ENCODE assay signal across 8 cellular contexts in the genomic region with DNA sequence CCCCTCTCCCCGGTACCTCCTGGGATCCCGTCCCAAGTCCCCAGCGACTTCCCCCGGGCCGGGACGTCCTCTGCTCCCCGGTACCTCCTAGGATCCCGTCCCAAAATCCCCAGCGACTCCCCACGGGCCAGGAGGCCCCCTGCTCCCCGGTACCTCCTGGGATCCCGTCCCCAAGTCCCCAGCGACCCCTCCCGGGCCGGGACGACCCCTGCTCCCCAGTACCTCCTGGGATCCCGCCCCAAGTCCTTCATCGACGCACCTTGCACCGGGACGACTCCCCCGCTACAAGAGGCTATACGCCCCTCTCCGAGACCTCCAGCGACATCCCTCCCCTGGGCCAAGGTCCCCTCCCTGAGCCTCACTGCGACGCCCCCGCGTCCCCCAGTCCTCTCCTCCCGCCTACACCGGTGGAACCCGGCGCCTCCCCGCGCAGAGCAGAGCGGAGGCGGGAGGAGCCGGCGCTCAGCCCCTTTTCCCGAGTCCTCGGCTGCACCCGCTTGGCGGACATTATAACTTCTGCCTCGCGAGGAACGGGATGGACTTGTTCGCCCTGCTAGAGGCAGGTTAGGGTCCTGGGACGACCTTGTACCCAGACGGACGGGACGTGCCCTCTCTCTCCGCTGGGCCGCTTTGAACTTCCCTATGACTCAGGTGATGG. TPM values are rescaled to one million over a fixed set of nuclear protein-coding genes. Genes with fewer than 3 reads are reported as not detected.
A peak's percentile ranks its signal among the peaks of the same experiment; 100 is the strongest.
DNase-seq lines count a peak whose midpoint lies in the region; ATAC-seq and TF ChIP-seq lines count a peak whose summit lies in the region.

No MANE protein-coding gene starts in this region.

- CTCF ChIA-PET in naive thymus-derived CD4-positive, alpha-beta T cell (lab: Charles Lee), result no interaction called here
- CTCF ChIA-PET in OCI-LY7 (lab: Charles Lee; ENCODE audit: unreplicated experiment), result no interaction called here

- no peaks in the 10 kb centered on the region for H3K36me3 ChIP-seq in H7 (replicated peaks; ENCODE audit: control insufficient read depth, insufficient read depth, low read length)
- H3K36me3 ChIP-seq in esophagus (ENCODE audit: control insufficient read depth in 2 of 2, insufficient read depth in 2 of 2, low read length in 1 of 2), result no peaks in the 10 kb centered on the region
- H3K36me3 ChIP-seq in naive thymus-derived CD4-positive, alpha-beta T cell (ENCODE audit: control insufficient read depth in 2 of 3, insufficient read depth in 3 of 3, low read length in 3 of 3), result no peaks in the 10 kb centered on the region
- no peaks in the 10 kb centered on the region for H3K36me3 ChIP-seq in OCI-LY7 (ENCODE audit: insufficient read depth, low read length)

- no peak overlapping the region for H3K4me2 ChIP-seq in OCI-LY7 (ENCODE audit: low read length)

- peaks cover 40 to 81% (median 57%) of the 10 kb centered on the region in 5 donors for H3K27me3 Mint-ChIP-seq in naive thymus-derived CD4-positive, alpha-beta T cell

- WGBS in esophagus, 2 donors, result 3 to 4% methylated on average over 52 to 53 of the region's 53 CpGs

- H3K9me3 ChIP-seq in esophagus (ENCODE audit: control insufficient read depth in 2 of 2, insufficient read depth in 1 of 2, low read depth in 1 of 2, low read length in 1 of 2) (no peaks in the 10 kb centered on the region), OCI-LY7 (ENCODE audit: low read length) (no peaks in the 10 kb centered on the region)
- no peaks in the 10 kb centered on the region for H3K9me3 ChIP-seq in naive thymus-derived CD4-positive, alpha-beta T cell (ENCODE audit: control insufficient read depth in 2 of 3, low read length in 3 of 3)

- ATAC-seq in naive thymus-derived CD4-positive, alpha-beta T cell, result no peak
- no peak for ATAC-seq in GM21825 (IDR thresholded peaks at IDR 0.05; ENCODE audit: unreplicated experiment)

- H3K9me2 ChIP-seq in OCI-LY7 (ENCODE audit: insufficient read depth, low read length), result no peaks in the 10 kb centered on the region

- H3K27ac ChIP-seq in esophagus (ENCODE audit: low read depth in 2 of 2, low read length in 1 of 2) (peak overlapping the region; percentile 88 to 95), OCI-LY7 (ENCODE audit: low read depth, low read length, poor library complexity, severe bottlenecking) (no peak overlapping the region)
- no peak overlapping the region for H3K27ac ChIP-seq in naive thymus-derived CD4-positive, alpha-beta T cell (ENCODE audit: low read depth, low read length)

- DNase-seq in H7, result peak; percentile 77
- DNase-seq in activated CD4-positive, alpha-beta T cell treated with anti-CD3 and anti-CD28 coated beads for 48 hours, result peak; percentile 7
- peak in 4 of 9 donors; percentile 1 to 38 (median 12) for DNase-seq in naive thymus-derived CD4-positive, alpha-beta T cell
- no peak for DNase-seq in KG1 (lab: John Stamatoyannopoulos, UW)
- no peak for DNase-seq in OCI-LY7 (ENCODE audit: low spot score)
- DNase-seq in NCI-H524 (lab: John Stamatoyannopoulos, UW), result no peak

- peaks cover 40% of the 10 kb centered on the region for H3K27me3 ChIP-seq in H7 (ENCODE audit: control insufficient read depth, insufficient read depth, low read length)
- H3K27me3 ChIP-seq in esophagus (ENCODE audit: control insufficient read depth in 1 of 2, insufficient read depth in 2 of 2, low read length in 2 of 2), result no peaks in the 10 kb centered on the region
- peaks cover 17 to 26% of the 10 kb centered on the region in 2 donors for H3K27me3 ChIP-seq in naive thymus-derived CD4-positive, alpha-beta T cell (ENCODE audit: control insufficient read depth in 2 of 2, insufficient read depth in 2 of 2, low read length in 2 of 2)

- no peak for TF ChIP-seq CTCF in OCI-LY7 (conservative IDR thresholded peaks at IDR 0.05; ENCODE audit: low read length)

- peaks cover 15 to 26% (median 23%) of the 10 kb centered on the region in 7 donors for H3K4me1 Mint-ChIP-seq in naive thymus-derived CD4-positive, alpha-beta T cell

- POLR2A ChIA-PET in naive thymus-derived CD4-positive, alpha-beta T cell (lab: Charles Lee), result no interaction called here
- POLR2A ChIA-PET in OCI-LY7 (lab: Charles Lee), result no interaction called here

- no peaks in the 10 kb centered on the region for H3K9me3 Mint-ChIP-seq in naive thymus-derived CD4-positive, alpha-beta T cell

- H3K79me2 ChIP-seq in OCI-LY7 (ENCODE audit: insufficient read depth, low read depth, low read length), result no peaks in the 10 kb centered on the region

- peaks cover 2 to 9% of the 10 kb centered on the region in 2 donors for H3K4me1 ChIP-seq in esophagus (ENCODE audit: control insufficient read depth in 2 of 2, insufficient read depth in 2 of 2, low read length in 1 of 2)
- H3K4me1 ChIP-seq in naive thymus-derived CD4-positive, alpha-beta T cell (ENCODE audit: control insufficient read depth in 2 of 2, insufficient read depth in 2 of 2, low read length in 2 of 2), result peaks cover 19 to 21% of the 10 kb centered on the region in 2 donors
- no peaks in the 10 kb centered on the region for H3K4me1 ChIP-seq in OCI-LY7 (ENCODE audit: insufficient read depth, low read length, poor library complexity, severe bottlenecking)

- peak overlapping the region; percentile 60 for H3K4me3 ChIP-seq in H7 (ENCODE audit: insufficient read depth, low read depth, low read length)
- peak overlapping the region; percentile 76 to 80 for H3K4me3 ChIP-seq in esophagus (ENCODE audit: low read depth in 1 of 2, low read length in 2 of 2)
- peak overlapping the region; percentile 36 for H3K4me3 ChIP-seq in naive thymus-derived CD4-positive, alpha-beta T cell (ENCODE audit: low read length)
- no peak overlapping the region for H3K4me3 ChIP-seq in OCI-LY7 (ENCODE audit: low read depth, low read length, poor library complexity, severe bottlenecking)

- H4K20me1 ChIP-seq in OCI-LY7 (ENCODE audit: insufficient read depth, low read length), result no peaks in the 10 kb centered on the region

- no TSS peak for BruUV-seq in OCI-LY7 (replicated peaks; lab: Mats Ljungman, UMichigan)

- no peak overlapping the region for H3K27ac Mint-ChIP-seq in naive thymus-derived CD4-positive, alpha-beta T cell

- H3K36me3 Mint-ChIP-seq in naive thymus-derived CD4-positive, alpha-beta T cell, result peaks cover 0 to 2% (median 0%) of the 10 kb centered on the region in 5 donors

- H3K4me3 Mint-ChIP-seq in naive thymus-derived CD4-positive, alpha-beta T cell, result peak overlapping the region; percentile 20 to 85 (median 59)

- H2AFZ ChIP-seq in OCI-LY7 (ENCODE audit: low read length), result no peak overlapping the region

- intact Hi-C loops in naive thymus-derived CD4-positive, alpha-beta T cell (cut with micrococcal nuclease), result loop anchor here (2.0 to 5.0 kb wide), 3 partner anchors 301 to 1155 kb away; partner anchors contain the start of genes CCDC117 (in 1 of the 2), CHEK2 (in 1 of the 2) and PITPNB (in 1 of the 2)
- intact Hi-C loops in OCI-LY7 (cut with micrococcal nuclease; ENCODE audit: unreplicated experiment), result no loop called here

RNA-seq across cellular contexts. Expression of gene KREMEN1, which starts 0.9 kb away (rescaled TPM):
- 1.8 and 2.4 TPM in 2 replicates for total RNA-seq in H7 (2014; rRNA removed; shearing (Covaris generic))
- polyA plus RNA-seq in esophagus, result 10 to 100 TPM; 29.1 to 31.4 TPM
- 1 to 10 TPM in 1 of 5 experiments, not detected in 4; 1.1 TPM for total RNA-seq in naive thymus-derived CD4-positive, alpha-beta T cell
- polyA plus RNA-seq in naive thymus-derived CD4-positive, alpha-beta T cell, result not detected
- not detected in 2 replicates for total RNA-seq in OCI-LY7 (2014; rRNA removed; shearing (Covaris generic))
- not detected in 2 replicates for total RNA-seq in OCI-LY7 (2022)

RNA-seq across cellular contexts. Expression of gene C22orf31, which starts 12.1 kb away (rescaled TPM):
- not detected in 2 replicates for total RNA-seq in H7 (2014; rRNA removed; shearing (Covaris generic))
- under 1 TPM; 0.13 to 0.26 TPM for polyA plus RNA-seq in esophagus
- total RNA-seq in naive thymus-derived CD4-positive, alpha-beta T cell, result not detected
- not detected for polyA plus RNA-seq in naive thymus-derived CD4-positive, alpha-beta T cell
- total RNA-seq in OCI-LY7 (2014; rRNA removed; shearing (Covaris generic)), result not detected in 2 replicates
- not detected in 2 replicates for total RNA-seq in OCI-LY7 (2022)

Comparison
In these comparisons a context has a peak if more than half of its experiments do, and no peak if none do; other contexts are left out.
1. DNase-seq: peak in H7 (single experiment) and activated CD4-positive, alpha-beta T cell treated with anti-CD3 and anti-CD28 coated beads for 48 hours (single experiment); none in KG1 (single experiment), OCI-LY7 (single experiment) and NCI-H524 (0 of 2).
2. H3K27ac ChIP-seq: peak in esophagus (2 of 2); none in naive thymus-derived CD4-positive, alpha-beta T cell (single experiment) and OCI-LY7 (single experiment).